Comparison of ENCODE assay signal across 8 cellular contexts in the genomic region with DNA sequence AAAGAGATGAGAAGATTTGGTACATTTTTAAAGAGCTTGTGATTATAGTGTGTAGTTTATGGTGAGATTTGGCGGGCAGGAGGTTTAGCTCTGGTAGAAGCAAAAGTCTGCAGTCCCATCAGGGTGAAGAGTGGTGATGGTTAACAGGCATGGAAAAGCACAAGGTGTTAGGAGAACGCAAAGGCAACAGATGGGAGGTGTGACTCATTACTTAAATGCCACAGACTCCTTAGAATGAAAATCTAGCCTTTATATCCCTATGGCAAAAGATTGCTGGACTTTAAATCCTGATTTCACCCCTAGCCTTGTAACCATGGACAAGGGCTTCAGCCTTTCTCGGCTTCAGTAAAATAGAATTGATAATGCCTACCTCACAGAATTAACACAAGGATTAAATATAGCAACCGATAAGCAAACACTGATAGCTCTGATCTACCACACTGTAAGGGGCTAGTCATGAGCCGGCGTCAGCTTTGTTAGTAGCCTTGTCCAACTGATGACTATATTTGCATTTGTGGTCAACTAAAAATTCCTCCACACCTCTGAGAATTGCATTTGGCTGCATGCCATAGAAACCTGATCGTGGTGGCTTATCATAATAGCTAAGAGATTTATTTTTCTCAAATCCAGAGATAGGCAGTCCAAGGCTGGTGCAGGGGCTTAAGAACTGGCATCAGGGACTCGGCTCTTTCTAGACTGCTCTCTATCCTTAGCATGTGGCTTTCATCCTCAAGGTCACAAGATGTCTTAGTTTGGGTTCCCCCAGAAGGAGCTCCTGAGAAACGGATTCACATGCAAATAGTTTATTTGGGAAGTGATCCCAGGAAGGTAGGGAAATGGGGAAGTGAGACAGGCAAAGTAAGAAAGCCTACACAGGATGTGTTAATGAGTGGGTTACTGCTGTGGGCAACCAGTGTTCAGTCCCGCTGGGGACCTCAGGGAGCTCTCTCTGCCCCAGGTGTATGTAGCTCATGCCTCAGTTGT. TPM values are rescaled to one million over a fixed set of nuclear protein-coding genes. Genes with fewer than 3 reads are reported as not detected.
A peak's percentile ranks its signal among the peaks of the same experiment; 100 is the strongest.
DNase-seq lines count a peak whose midpoint lies in the region; ATAC-seq and TF ChIP-seq lines count a peak whose summit lies in the region.

No MANE protein-coding gene starts in this region.

- no peaks in the 10 kb centered on the region for H3K79me2 ChIP-seq in DND-41 (ENCODE audit: insufficient read depth, low read length)

- H3K27ac ChIP-seq in DND-41 (ENCODE audit: low read length), result peak overlapping the region; percentile 74

- in situ Hi-C loops in astrocyte of the spinal cord (cut with HindIII; ENCODE audit: low sequenced_read_pairs), result no loop called here

- H3K4me2 ChIP-seq in DND-41 (ENCODE audit: insufficient read depth, low read length), result peak overlapping the region; percentile 5; the same call in 1 of the 2 replicates

- H3K36me3 ChIP-seq in DND-41 (ENCODE audit: insufficient read depth, low read length), result peaks cover 10% of the 10 kb centered on the region; the same call in 1 of the 2 replicates
- H3K36me3 ChIP-seq in BE2C, result peaks cover 15% of the 10 kb centered on the region

- H3K27me3 ChIP-seq in DND-41 (ENCODE audit: insufficient read depth, low read length, poor library complexity), result no peaks in the 10 kb centered on the region
- no peaks in the 10 kb centered on the region for H3K27me3 ChIP-seq in BE2C

- H3K4me3 ChIP-seq in DND-41 (ENCODE audit: low read depth in 1 of 2, low read length in 2 of 2) (no peak overlapping the region), astrocyte of the spinal cord (ENCODE audit: low read depth, low read length) (no peak overlapping the region), BE2C (ENCODE audit: low read depth, low read length) (no peak overlapping the region)

- H3K9ac ChIP-seq in DND-41 (ENCODE audit: low read depth, low read length), result no peak overlapping the region

- peak; percentile 77 for ATAC-seq in DND-41 (ENCODE audit: insufficient read depth, low read depth)
- ATAC-seq in HG03575 (IDR thresholded peaks at IDR 0.05; ENCODE audit: extremely low read depth, insufficient number of reproducible peaks, low FRiP score, unreplicated experiment), result peak; percentile 8
- ATAC-seq in SK-N-SH treated with all-trans-retinoic acid at 6 μM for 48 hours, result no peak

- H3K4me1 ChIP-seq in DND-41 (ENCODE audit: insufficient read depth, low read length), result peaks cover 24% of the 10 kb centered on the region
- H3K4me1 ChIP-seq in BE2C, result no peaks in the 10 kb centered on the region

- no peak overlapping the region for H2AFZ ChIP-seq in DND-41 (ENCODE audit: low read depth, low read length)

- H3K9me3 ChIP-seq in DND-41 (ENCODE audit: insufficient read depth, low read length, severe bottlenecking) (no peaks in the 10 kb centered on the region), BE2C (no peaks in the 10 kb centered on the region)

- TF ChIP-seq CTCF in DND-41 (IDR thresholded peaks at IDR 0.05; ENCODE audit: borderline replicate concordance, extremely low read depth, low read length, poor library complexity, severe bottlenecking) (no peak), GM20000 (IDR thresholded peaks at IDR 0.05; ENCODE audit: extremely low read depth, missing control alignments) (no peak), astrocyte of the spinal cord (IDR thresholded peaks at IDR 0.05; ENCODE audit: low read depth, low read length) (no peak), BE2C (IDR thresholded peaks at IDR 0.05; ENCODE audit: low read depth, low read length) (no peak)

- DNase-seq in DND-41 (peak; percentile 9), GM20000 (ENCODE audit: low spot score) (peak; percentile 22), astrocyte of the spinal cord (ENCODE audit: low read depth, low spot score) (peak; percentile 23), GM03348 (ENCODE audit: low spot score) (no peak), BE2C (no peak)
- DNase-seq in stimulated activated CD4-positive, alpha-beta T cell treated with anti-CD3 and anti-CD28 coated beads, Interleukin-4, amount 100 ng/mL, for 1 hour, result no peak

- H4K20me1 ChIP-seq in DND-41 (ENCODE audit: insufficient read depth, low read length), result no peaks in the 10 kb centered on the region

TF ChIP-seq in SK-N-SH treated with all-trans-retinoic acid at 6 μM for 48 hours, 23 proteins besides CTCF, POLR2A, EP300 and RAD21:
- no peak for TF ChIP-seq RARB (CRISPR knock-in tag; IDR thresholded peaks at IDR 0.05)
- no peak for TF ChIP-seq ZC3H10 (CRISPR knock-in tag; IDR thresholded peaks at IDR 0.05)
- no peak for TF ChIP-seq ZFP30 (CRISPR knock-in tag; IDR thresholded peaks at IDR 0.05)
- no peak for TF ChIP-seq ARNTL (CRISPR knock-in tag; IDR thresholded peaks at IDR 0.05; ENCODE audit: borderline replicate concordance, low read depth)
- TF ChIP-seq PPARA (CRISPR knock-in tag; IDR thresholded peaks at IDR 0.05; ENCODE audit: borderline replicate concordance), result no peak
- TF ChIP-seq ZFP3 (CRISPR knock-in tag; IDR thresholded peaks at IDR 0.05), result no peak
- TF ChIP-seq TOX (CRISPR knock-in tag; IDR thresholded peaks at IDR 0.05; ENCODE audit: borderline replicate concordance), result no peak
- TF ChIP-seq, protein P1, sequence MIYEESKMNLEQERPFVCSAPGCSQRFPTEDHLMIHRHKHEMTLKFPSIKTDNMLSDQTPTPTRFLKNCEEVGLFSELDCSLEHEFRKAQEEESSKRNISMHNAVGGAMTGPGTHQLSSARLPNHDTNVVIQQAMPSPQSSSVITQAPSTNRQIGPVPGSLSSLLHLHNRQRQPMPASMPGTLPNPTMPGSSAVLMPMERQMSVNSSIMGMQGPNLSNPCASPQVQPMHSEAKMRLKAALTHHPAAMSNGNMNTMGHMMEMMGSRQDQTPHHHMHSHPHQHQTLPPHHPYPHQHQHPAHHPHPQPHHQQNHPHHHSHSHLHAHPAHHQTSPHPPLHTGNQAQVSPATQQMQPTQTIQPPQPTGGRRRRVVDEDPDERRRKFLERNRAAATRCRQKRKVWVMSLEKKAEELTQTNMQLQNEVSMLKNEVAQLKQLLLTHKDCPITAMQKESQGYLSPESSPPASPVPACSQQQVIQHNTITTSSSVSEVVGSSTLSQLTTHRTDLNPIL (CRISPR knock-in tag; IDR thresholded peaks at IDR 0.05; ENCODE audit: low read depth), result no peak
- no peak for TF ChIP-seq TSHZ2 (CRISPR knock-in tag; IDR thresholded peaks at IDR 0.05)

RNA-seq across cellular contexts. Expression of gene MFAP3, which starts 19.6 kb away (rescaled TPM):
- polyA plus RNA-seq in BE2C (2012; ENCODE audit: insufficient read depth, insufficient read length, low read depth), result 22.1 TPM

RNA-seq across cellular contexts. Expression of gene FAM114A2, which starts 19.6 kb away (rescaled TPM):
- 11.9 TPM for polyA plus RNA-seq in BE2C (2012; ENCODE audit: insufficient read depth, insufficient read length, low read depth)

Comparison
In these comparisons a context has a peak if more than half of its experiments do, and no peak if none do; other contexts are left out.
1. DNase-seq: peak in DND-41 (single experiment), GM20000 (single experiment) and astrocyte of the spinal cord (single experiment); none in GM03348 (single experiment), stimulated activated CD4-positive, alpha-beta T cell treated with anti-CD3 and anti-CD28 coated beads, Interleukin-4, amount 100 ng/mL, for 1 hour (single experiment) and BE2C (single experiment).